In genomic region chr11:70141490-70142014, GRCh38 we compare ENCODE assay signal across 12 cellular contexts.
DNase-seq lines count a peak whose midpoint lies in the region; ATAC-seq and TF ChIP-seq lines count a peak whose summit lies in the region.
"Had no signal": no experiment of that assay in that cellular context is flagged by ENCODE, and none has a peak within 500 bp of the region (broad histone marks: within the 10 kb centered on the region; RNA-seq: fewer than 3 reads in every experiment).

No MANE protein-coding gene starts in this region.

- H3K4ac ChIP-seq in H9 (ENCODE audit: low read depth, low read length) (no peak overlapping the region), mesendoderm (ENCODE audit: low read depth, low read length) (no peak overlapping the region)

- CTCF ChIA-PET in A673 (lab: Charles Lee): no interaction called here

- no peak overlapping the region for H2AFZ ChIP-seq in H9 (ENCODE audit: low read length)

- POLR2A ChIA-PET in A673 (lab: Charles Lee; ENCODE audit: low non-redundant PET): interaction anchor here (0.8 kb wide), 1 partner anchor 272 kb away, joined by 3 read pairs; no protein-coding TSS in a partner anchor

- peak overlapping the region in 2 of 3 experiments; percentile 68 to 79; a peak in 4 of 7 replicates for H3K27ac Mint-ChIP-seq in H9
- H3K27ac Mint-ChIP-seq: CD4-positive, alpha-beta memory T cell had no signal

- H3K9ac ChIP-seq in H9 (ENCODE audit: extremely low read depth, insufficient read length, low read length) (no peak overlapping the region), mesendoderm (ENCODE audit: low read length) (peak overlapping the region; percentile 33)

- no peaks in the 10 kb centered on the region for H3K36me3 ChIP-seq in A673 (ENCODE audit: insufficient read depth, low read length, poor library complexity, severe bottlenecking)
- H3K36me3 ChIP-seq in WERI-Rb-1: no peaks in the 10 kb centered on the region
- H3K36me3 ChIP-seq in mesendoderm (ENCODE audit: control insufficient read depth, insufficient read depth, low read length): no peaks in the 10 kb centered on the region
- H3K36me3 ChIP-seq: pancreas had no signal

- peaks cover 41% of the 10 kb centered on the region for H3K27me3 Mint-ChIP-seq in H9 (ENCODE audit: low read depth)

- no peaks in the 10 kb centered on the region for H4K20me1 ChIP-seq in H9 (ENCODE audit: control insufficient read depth, insufficient read depth, insufficient read length)

- no peak overlapping the region for H2BK120ac ChIP-seq in H9 (ENCODE audit: low read depth, low read length, poor library complexity, severe bottlenecking)
- H2BK120ac ChIP-seq in mesendoderm (ENCODE audit: low read depth, low read length): no peak overlapping the region

- no peak overlapping the region for H4K5ac ChIP-seq in H9 (ENCODE audit: insufficient read length, low read depth, low read length)
- no peak overlapping the region for H4K5ac ChIP-seq in mesendoderm (ENCODE audit: low read length)

- H3K36me3 Mint-ChIP-seq in H9 (ENCODE audit: insufficient read depth in 1 of 3, low read depth in 3 of 3): peaks cover 0 to 3% (median 0%) of the 10 kb centered on the region in 3 experiments; a peak in 2 of 7 replicates
- H3K36me3 Mint-ChIP-seq: CD4-positive, alpha-beta memory T cell had no signal

- no peak overlapping the region for H3K23ac ChIP-seq in H9 (ENCODE audit: insufficient read length, low read depth, low read length)
- no peak overlapping the region for H3K23ac ChIP-seq in mesendoderm (ENCODE audit: low read length)

- H3K79me1 ChIP-seq in H9 (ENCODE audit: insufficient read depth, low read depth, low read length, poor library complexity, severe bottlenecking) (no peaks in the 10 kb centered on the region), mesendoderm (ENCODE audit: low read length) (no peaks in the 10 kb centered on the region)

- H3K27ac ChIP-seq in A673 (ENCODE audit: low read depth, low read length, poor library complexity, severe bottlenecking) (peak overlapping the region; percentile 69), H9 (ENCODE audit: insufficient read length, low read depth, low read length) (no peak overlapping the region), WERI-Rb-1 (peak overlapping the region; percentile 76), mesendoderm (ENCODE audit: low read depth, low read length) (peak overlapping the region; percentile 75)
- H3K27ac ChIP-seq: pancreas had no signal

- H2BK12ac ChIP-seq in H9 (ENCODE audit: insufficient read length, low read depth, low read length): no peak overlapping the region

- H4K8ac ChIP-seq in H9 (replicated peaks; ENCODE audit: insufficient read length, low read depth, low read length) (no peak overlapping the region), mesendoderm (ENCODE audit: low read depth, low read length) (no peak overlapping the region)

- H3K18ac ChIP-seq in H9 (ENCODE audit: insufficient read length, low read depth, low read length): no peak overlapping the region
- peak overlapping the region; percentile 53 for H3K18ac ChIP-seq in mesendoderm (ENCODE audit: low read length)

- no peak overlapping the region for H2BK20ac ChIP-seq in H9 (ENCODE audit: low read depth, low read length, poor library complexity, severe bottlenecking)

- H3K56ac ChIP-seq in H9 (ENCODE audit: insufficient read length, low read depth, low read length) (no peak overlapping the region), mesendoderm (ENCODE audit: low read length) (peak overlapping the region; percentile 71)

- intact Hi-C loops in A673 (cut with micrococcal nuclease; ENCODE audit: unreplicated experiment) (no loop called here), cardiac septum (cut with DNase I) (no loop called here)

- H3K4me1 Mint-ChIP-seq in H9: peaks cover 51 to 54% of the 10 kb centered on the region in 2 experiments

- H4K91ac ChIP-seq in H9 (ENCODE audit: insufficient read length, low read depth, low read length): no peak overlapping the region

- ATAC-seq in HG03108 (IDR thresholded peaks at IDR 0.05; ENCODE audit: unreplicated experiment): no peak

- BruUV-seq in A673 (replicated peaks; lab: Mats Ljungman, UMichigan): no TSS peak

- no peak overlapping the region for H3T11ph ChIP-seq in H9 (ENCODE audit: low read length)

- H3K79me2 ChIP-seq in H9 (ENCODE audit: insufficient read depth, low read length) (no peaks in the 10 kb centered on the region), mesendoderm (ENCODE audit: control insufficient read depth, insufficient read depth, low read length) (no peaks in the 10 kb centered on the region)

- H2BK15ac ChIP-seq in H9 (ENCODE audit: low read depth, low read length) (no peak overlapping the region), mesendoderm (replicated peaks; ENCODE audit: low read depth) (no peak overlapping the region)

- H3K27me3 ChIP-seq in A673 (replicated peaks; ENCODE audit: insufficient read depth, low read depth, low read length, poor library complexity) (no peaks in the 10 kb centered on the region), H9 (ENCODE audit: insufficient read depth, low read length) (no peaks in the 10 kb centered on the region; the same call in 1 of the 2 replicates), WERI-Rb-1 (ENCODE audit: insufficient read depth, low read depth, severe bottlenecking) (no peaks in the 10 kb centered on the region), mesendoderm (ENCODE audit: insufficient read depth, low read length, poor library complexity) (no peaks in the 10 kb centered on the region)
- H3K27me3 ChIP-seq: pancreas had no signal

- no peaks in the 10 kb centered on the region for H3K23me2 ChIP-seq in H9 (ENCODE audit: insufficient read length, low read depth, low read length, poor library complexity, severe bottlenecking)

- no CpG with 5 or more reads among the region's 18 CpGs for WGBS in H9 (ENCODE audit: extremely low coverage, insufficient read length, low lambda C conversion rate)
- WGBS in mesendoderm (ENCODE audit: extremely low coverage, insufficient coverage, low lambda C conversion rate): no CpG with 5 or more reads among the region's 18 CpGs

- DNase-seq in A673 (ENCODE audit: low spot score) (peak; percentile 95), H9 (no peak), WERI-Rb-1 (peak; percentile 73), mesendoderm (peak; percentile 69), cardiac septum (ENCODE audit: low spot score) (no peak), NCI-H2171 treated with DMSO at 0.1 percent for 48 hours (lab: John Stamatoyannopoulos, UW) (no peak)
- DNase-seq in activated effector memory CD4-positive, alpha-beta T cell treated with Interleukin-2 at 50 U/mL for 16 hours: no peak
- DNase-seq: aorta; CD4-positive, alpha-beta memory T cell; NCI-H510A had no signal

- peak overlapping the region; percentile 26 for H3K4me3 ChIP-seq in A673 (ENCODE audit: low read depth, low read length, poor library complexity, severe bottlenecking)
- peak overlapping the region; percentile 43 for H3K4me3 ChIP-seq in WERI-Rb-1 (ENCODE audit: low read depth, low read length)
- no peak overlapping the region for H3K4me3 ChIP-seq in mesendoderm (ENCODE audit: low read length)
- H3K4me3 ChIP-seq: pancreas had no signal

- H3K14ac ChIP-seq in H9 (ENCODE audit: insufficient read depth, low read length): peak overlapping the region; percentile 17; the same call in 1 of the 2 replicates

- no peaks in the 10 kb centered on the region; a peak in 1 of 5 replicates for H3K9me3 Mint-ChIP-seq in H9
- H3K9me3 Mint-ChIP-seq: CD4-positive, alpha-beta memory T cell had no signal

- H3K4me2 ChIP-seq in H9 (ENCODE audit: insufficient read depth, insufficient read length, low read length) (peak overlapping the region; percentile 34), mesendoderm (ENCODE audit: low read length) (peak overlapping the region; percentile 27)

- H3K4me3 Mint-ChIP-seq in H9: peak overlapping the region; percentile 42 to 79

- H2BK5ac ChIP-seq in H9 (ENCODE audit: insufficient read length, low read length) (no peak overlapping the region), mesendoderm (ENCODE audit: low read length) (no peak overlapping the region)

- no peaks in the 10 kb centered on the region for H3K9me3 ChIP-seq in A673 (ENCODE audit: low read depth, low read length, poor library complexity, severe bottlenecking)
- no peaks in the 10 kb centered on the region for H3K9me3 ChIP-seq in H9 (ENCODE audit: control insufficient read depth, low read depth, low read length)
- H3K9me3 ChIP-seq in WERI-Rb-1 (ENCODE audit: severe bottlenecking): no peaks in the 10 kb centered on the region
- H3K9me3 ChIP-seq: pancreas had no signal

- no peak for TF ChIP-seq CTCF in A673 (conservative IDR thresholded peaks at IDR 0.05; ENCODE audit: low read depth, low read length)
- TF ChIP-seq CTCF in H9 (conservative IDR thresholded peaks at IDR 0.05): no peak
- TF ChIP-seq CTCF in WERI-Rb-1 (IDR thresholded peaks at IDR 0.05; ENCODE audit: low read depth, low read length): no peak

- no peak overlapping the region for H2AK5ac ChIP-seq in H9 (ENCODE audit: insufficient read length, low read length)
- H2AK5ac ChIP-seq in mesendoderm (ENCODE audit: low read length): no peak overlapping the region

- peaks cover 29% of the 10 kb centered on the region for H3K4me1 ChIP-seq in A673 (ENCODE audit: insufficient read depth, low read length, poor library complexity, severe bottlenecking)
- peaks cover 4% of the 10 kb centered on the region; the same call in 1 of the 2 replicates for H3K4me1 ChIP-seq in H9 (ENCODE audit: insufficient read depth, low read length)
- H3K4me1 ChIP-seq in mesendoderm (ENCODE audit: control insufficient read depth, low read depth, low read length): peaks cover 4% of the 10 kb centered on the region
- H3K4me1 ChIP-seq: pancreas had no signal

Comparison
In these comparisons a context has a peak if more than half of its experiments do, and no peak if none do; other contexts are left out.
1. DNase-seq: peak in A673 (single experiment), WERI-Rb-1 (single experiment) and mesendoderm (single experiment); none in H9 (single experiment), activated effector memory CD4-positive, alpha-beta T cell treated with Interleukin-2 at 50 U/mL for 16 hours (single experiment), cardiac septum (single experiment) and NCI-H2171 treated with DMSO at 0.1 percent for 48 hours (single experiment).